19 cellular contexts compared by ENCODE assay signal in genomic region chr6:137272403-137272802, GRCh38. TPM values are rescaled to one million over a fixed set of nuclear protein-coding genes. Genes with fewer than 3 reads are reported as not detected.
DNase-seq lines count a peak whose midpoint lies in the region; ATAC-seq and TF ChIP-seq lines count a peak whose summit lies in the region.
"Had no signal": no experiment of that assay in that cellular context is flagged by ENCODE, and none has a peak within 500 bp of the region (broad histone marks: within the 10 kb centered on the region; RNA-seq: fewer than 3 reads in every experiment).

No MANE protein-coding gene starts in this region.

- H3K9me3 ChIP-seq in HCT116 (ENCODE audit: control insufficient read depth in 1 of 2, insufficient read depth in 1 of 2, low read depth in 1 of 2, low read length in 2 of 2) (no peaks in the 10 kb centered on the region), adipocyte (ENCODE audit: control insufficient read depth, low read length) (no peaks in the 10 kb centered on the region)
- H3K9me3 ChIP-seq: SK-N-SH had no signal

- H3K4me2 ChIP-seq in HCT116 (ENCODE audit: low read length): no peak overlapping the region
- H3K4me2 ChIP-seq: SK-N-SH had no signal

- H2AFZ ChIP-seq in HCT116 (ENCODE audit: low read depth, low read length, poor library complexity, severe bottlenecking): peak overlapping the region; percentile 70

- intact Hi-C loops in HCT116 (cut with micrococcal nuclease): loop anchor here (5.0 kb wide), 2 partner anchors 140 to 835 kb away; partner anchors contain the start of gene PERP
- intact Hi-C loops in left ventricle myocardium superior (cut with micrococcal nuclease): loop anchor here (5.0 kb wide), 2 partner anchors 40 to 370 kb away; no protein-coding TSS in a partner anchor

- no TSS peak for BruUV-seq in HCT116 (replicated peaks; lab: Mats Ljungman, UMichigan)

- H3K9me2 ChIP-seq in HCT116 (ENCODE audit: insufficient read depth): no peaks in the 10 kb centered on the region
- H3K9me2 ChIP-seq: SK-N-SH had no signal

- H4K20me1 ChIP-seq in HCT116 (ENCODE audit: insufficient read depth): no peaks in the 10 kb centered on the region

- CTCF ChIA-PET in HCT116 (lab: Charles Lee): interaction anchor here (1.1 to 2.1 kb wide), 5 partner anchors 10 to 369 kb away, joined by 3 to 28 read pairs (median 6); no protein-coding TSS in a partner anchor

- H3K27ac ChIP-seq in HCT116 (ENCODE audit: low read depth, low read length): no peak overlapping the region

- no peak for TF ChIP-seq CTCF in HCT116 (IDR thresholded peaks at IDR 0.05 in 2 of 3, conservative IDR thresholded peaks at IDR 0.05 in 1 of 3; ENCODE audit: borderline replicate concordance in 1 of 3, insufficient read depth in 1 of 3, low read depth in 2 of 3, low read length in 2 of 3)
- no peak for TF ChIP-seq CTCF in fibroblast of pulmonary artery (IDR thresholded peaks at IDR 0.05; ENCODE audit: low read length, missing control alignments)

- DNase-seq in HCT116 (ENCODE audit: low read depth, low spot score): no peak
- peak; percentile 42 for DNase-seq in adipocyte (ENCODE audit: low read depth)
- DNase-seq in fibroblast of pulmonary artery (ENCODE audit: low read depth): peak; percentile 32
- no peak for DNase-seq in NCI-H1105 (lab: John Stamatoyannopoulos, UW)
- DNase-seq in left ventricle myocardium superior: no peak
- DNase-seq: CD4-positive, CD25-positive, alpha-beta regulatory T cell; COR-L47; GOT3; NCI-H1105 treated with DMSO at 0.1 percent for 48 hours; NCI-H1694 treated with DMSO at 0.1 percent for 48 hours; NCI-H2107; NCI-H510A treated with DMSO at 0.1 percent for 48 hours; NCI-H82; OCI-M1; SHP77; SK-N-SH; T-cell had no signal

- no peaks in the 10 kb centered on the region for H3K27me3 ChIP-seq in HCT116 (ENCODE audit: insufficient read depth, low read length)
- no peaks in the 10 kb centered on the region for H3K27me3 ChIP-seq in adipocyte (replicated peaks; ENCODE audit: control insufficient read depth, insufficient read depth, low read length)

- ATAC-seq in HCT116: no peak
- no peak for ATAC-seq in HG02759 (IDR thresholded peaks at IDR 0.05; ENCODE audit: unreplicated experiment)
- ATAC-seq in left ventricle myocardium superior: no peak
- ATAC-seq in GM19351 (IDR thresholded peaks at IDR 0.05; ENCODE audit: unreplicated experiment): no peak
- ATAC-seq: T-cell had no signal

- POLR2A ChIA-PET in HCT116 (lab: Charles Lee): no interaction called here

- RAD21 ChIA-PET in HCT116 (lab: Charles Lee; ENCODE audit: low non-redundant PET in 1 of 2, low total read pairs in 2 of 2, uncharacterized antibody in 2 of 2, unreplicated experiment in 2 of 2): interaction anchor here in 1 of 2 experiments (1.3 kb wide), 1 partner anchor 42 kb away, joined by 9 read pairs; no protein-coding TSS in a partner anchor

- H3K4me1 ChIP-seq in HCT116 (ENCODE audit: control insufficient read depth in 1 of 2, insufficient read depth in 2 of 2, low read length in 2 of 2) (peaks cover 0 to 5% of the 10 kb centered on the region in 2 experiments; a peak in 1 of 4 replicates), adipocyte (ENCODE audit: control insufficient read depth, insufficient read depth, low read length) (no peaks in the 10 kb centered on the region)

- no peak for TF ChIP-seq RAD21 in HCT116 (IDR thresholded peaks at IDR 0.05; ENCODE audit: low read depth)

- H3K4me3 ChIP-seq in HCT116 (replicated peaks in 1 of 2; ENCODE audit: low read depth in 1 of 2, low read length in 2 of 2) (no peak overlapping the region), adipocyte (ENCODE audit: low read length) (no peak overlapping the region), fibroblast of pulmonary artery (replicated peaks; ENCODE audit: low read depth, low read length) (no peak overlapping the region)

- TF ChIP-seq POLR2A in HCT116 (IDR thresholded peaks at IDR 0.05; ENCODE audit: borderline replicate concordance, extremely low read depth, insufficient read depth, insufficient read length): no peak

- H3K9ac ChIP-seq in HCT116 (ENCODE audit: low read length): no peak overlapping the region
- H3K9ac ChIP-seq in adipocyte (ENCODE audit: low read length): no peak overlapping the region
- H3K9ac ChIP-seq: SK-N-SH had no signal

- H3K36me3 ChIP-seq in HCT116 (ENCODE audit: control insufficient read depth in 1 of 2, insufficient read depth in 2 of 2, low read length in 2 of 2) (no peaks in the 10 kb centered on the region), adipocyte (ENCODE audit: control insufficient read depth, insufficient read depth, low read length, severe bottlenecking) (no peaks in the 10 kb centered on the region)

- H3K79me2 ChIP-seq in HCT116 (ENCODE audit: insufficient read depth, low read length): no peaks in the 10 kb centered on the region

TF ChIP-seq in HCT116, 20 proteins besides CTCF, POLR2A, EP300 and RAD21:
- TF ChIP-seq, protein P1, sequence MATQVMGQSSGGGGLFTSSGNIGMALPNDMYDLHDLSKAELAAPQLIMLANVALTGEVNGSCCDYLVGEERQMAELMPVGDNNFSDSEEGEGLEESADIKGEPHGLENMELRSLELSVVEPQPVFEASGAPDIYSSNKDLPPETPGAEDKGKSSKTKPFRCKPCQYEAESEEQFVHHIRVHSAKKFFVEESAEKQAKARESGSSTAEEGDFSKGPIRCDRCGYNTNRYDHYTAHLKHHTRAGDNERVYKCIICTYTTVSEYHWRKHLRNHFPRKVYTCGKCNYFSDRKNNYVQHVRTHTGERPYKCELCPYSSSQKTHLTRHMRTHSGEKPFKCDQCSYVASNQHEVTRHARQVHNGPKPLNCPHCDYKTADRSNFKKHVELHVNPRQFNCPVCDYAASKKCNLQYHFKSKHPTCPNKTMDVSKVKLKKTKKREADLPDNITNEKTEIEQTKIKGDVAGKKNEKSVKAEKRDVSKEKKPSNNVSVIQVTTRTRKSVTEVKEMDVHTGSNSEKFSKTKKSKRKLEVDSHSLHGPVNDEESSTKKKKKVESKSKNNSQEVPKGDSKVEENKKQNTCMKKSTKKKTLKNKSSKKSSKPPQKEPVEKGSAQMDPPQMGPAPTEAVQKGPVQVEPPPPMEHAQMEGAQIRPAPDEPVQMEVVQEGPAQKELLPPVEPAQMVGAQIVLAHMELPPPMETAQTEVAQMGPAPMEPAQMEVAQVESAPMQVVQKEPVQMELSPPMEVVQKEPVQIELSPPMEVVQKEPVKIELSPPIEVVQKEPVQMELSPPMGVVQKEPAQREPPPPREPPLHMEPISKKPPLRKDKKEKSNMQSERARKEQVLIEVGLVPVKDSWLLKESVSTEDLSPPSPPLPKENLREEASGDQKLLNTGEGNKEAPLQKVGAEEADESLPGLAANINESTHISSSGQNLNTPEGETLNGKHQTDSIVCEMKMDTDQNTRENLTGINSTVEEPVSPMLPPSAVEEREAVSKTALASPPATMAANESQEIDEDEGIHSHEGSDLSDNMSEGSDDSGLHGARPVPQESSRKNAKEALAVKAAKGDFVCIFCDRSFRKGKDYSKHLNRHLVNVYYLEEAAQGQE (IDR thresholded peaks at IDR 0.05; ENCODE audit: low read depth): no peak
- TF ChIP-seq JUND (IDR thresholded peaks at IDR 0.05) (no peak), ATF3 (IDR thresholded peaks at IDR 0.05) (no peak), MAX (IDR thresholded peaks at IDR 0.05) (no peak), ELF1 (IDR thresholded peaks at IDR 0.05; ENCODE audit: borderline replicate concordance, low read depth) (no peak), SIN3A (IDR thresholded peaks at IDR 0.05; ENCODE audit: low read depth) (no peak), ZBTB33 (IDR thresholded peaks at IDR 0.05; ENCODE audit: extremely low read depth, insufficient replicate concordance, low read length) (no peak), ZNF274 (IDR thresholded peaks at IDR 0.05; ENCODE audit: low read depth, low read length) (no peak), POLR2AphosphoS5 (IDR thresholded peaks at IDR 0.05; ENCODE audit: low read depth, low read length) (no peak), EZH2phosphoT487 (IDR thresholded peaks at IDR 0.05; ENCODE audit: borderline replicate concordance) (no peak), FOSL1 (IDR thresholded peaks at IDR 0.05; ENCODE audit: low read depth) (no peak)

RNA-seq across cellular contexts. Expression of gene IFNGR1, which starts 53.2 kb away (rescaled TPM):
- 27.1 TPM for total RNA-seq in HCT116 (2021; ENCODE audit: unreplicated experiment)
- polyA plus RNA-seq in HCT116 (2012): 26.8 and 31.0 TPM in 2 replicates
- total RNA-seq in left ventricle myocardium superior: 115 TPM

Comparison
In these comparisons a context has a peak if more than half of its experiments do, and no peak if none do; other contexts are left out.
1. DNase-seq: peak in adipocyte (single experiment) and fibroblast of pulmonary artery (single experiment); none in HCT116 (single experiment), NCI-H1105 (single experiment) and left ventricle myocardium superior (single experiment).